ENCODE assay signal across 12 cellular contexts in genomic region chr2:37026050-37026449, GRCh38.
A peak's percentile ranks its signal among the peaks of the same experiment; 100 is the strongest.
DNase-seq lines count a peak whose midpoint lies in the region; TF ChIP-seq lines count a peak whose summit lies in the region.
"Had no signal": no experiment of that assay in that cellular context is flagged by ENCODE, and none has a peak within 500 bp of the region (broad histone marks: within the 10 kb centered on the region; RNA-seq: fewer than 3 reads in every experiment).

No MANE protein-coding gene starts in this region.

- intact Hi-C loops in posterior cingulate gyrus (cut with DNase I) = no loop called here

- peak; percentile 61 for DNase-seq in NCI-H82 (lab: John Stamatoyannopoulos, UW)
- DNase-seq in NCI-H82 treated with DMSO at 0.1 percent for 48 hours (lab: John Stamatoyannopoulos, UW; ENCODE audit: unreplicated experiment) = no peak
- DNase-seq in astrocyte of the spinal cord (ENCODE audit: low read depth, low spot score) = no peak
- DNase-seq in nephron progenitor cell = no peak
- no peak for DNase-seq in posterior cingulate gyrus
- no peak for DNase-seq in SKM-1 (lab: John Stamatoyannopoulos, UW; ENCODE audit: unreplicated experiment)
- no peak for DNase-seq in kidney glomerular epithelial cell (lab: John Stamatoyannopoulos, UW)
- DNase-seq: caudate nucleus; IMR-90; naive thymus-derived CD4-positive, alpha-beta T cell; Peyer's patch had no signal

- H3K79me2 ChIP-seq in Loucy (ENCODE audit: insufficient read depth, low read length) = no peaks in the 10 kb centered on the region

- no peaks in the 10 kb centered on the region for H3K9me3 ChIP-seq in Loucy (ENCODE audit: insufficient read depth, low read depth, low read length)
- H3K9me3 ChIP-seq: Peyer's patch had no signal

- no peaks in the 10 kb centered on the region for H4K20me1 ChIP-seq in Loucy (ENCODE audit: insufficient read depth, low read length, poor library complexity, severe bottlenecking)

- H3K4me1 Mint-ChIP-seq in nephron progenitor cell = peaks cover 22% of the 10 kb centered on the region

- H3K36me3 ChIP-seq in Loucy (ENCODE audit: insufficient read depth, low read length) = peaks cover 30% of the 10 kb centered on the region; the same call in 1 of the 2 replicates

- in situ Hi-C loops in astrocyte of the spinal cord (cut with HindIII; ENCODE audit: low sequenced_read_pairs) = no loop called here

- no peak overlapping the region for H3K4me3 ChIP-seq in Loucy (ENCODE audit: low read length, poor library complexity, severe bottlenecking)
- H3K4me3 ChIP-seq in astrocyte of the spinal cord (ENCODE audit: low read depth, low read length) = no peak overlapping the region
- H3K4me3 ChIP-seq: Peyer's patch had no signal

- H2AFZ ChIP-seq in Loucy (ENCODE audit: low read length) = no peak overlapping the region

- no peak overlapping the region for H3K27ac Mint-ChIP-seq in nephron progenitor cell

- H3K36me3 Mint-ChIP-seq in nephron progenitor cell (ENCODE audit: low read depth) = peaks cover 62% of the 10 kb centered on the region

- H3K27me3 Mint-ChIP-seq in nephron progenitor cell (ENCODE audit: low read depth, poor library complexity) = no peaks in the 10 kb centered on the region
- H3K27me3 Mint-ChIP-seq: naive thymus-derived CD4-positive, alpha-beta T cell had no signal

- H3F3A ChIP-seq in Loucy (ENCODE audit: low read depth) = no peaks in the 10 kb centered on the region

- H3K4me1 ChIP-seq in Loucy (ENCODE audit: insufficient read depth, low read length, poor library complexity, severe bottlenecking) = no peaks in the 10 kb centered on the region
- H3K4me1 ChIP-seq: Peyer's patch had no signal

- no peaks in the 10 kb centered on the region for H3K27me3 ChIP-seq in Loucy (ENCODE audit: insufficient read depth, low read length, poor library complexity, severe bottlenecking)
- H3K27me3 ChIP-seq: Peyer's patch had no signal

- H3K9me3 Mint-ChIP-seq in nephron progenitor cell = no peaks in the 10 kb centered on the region
- H3K9me3 Mint-ChIP-seq: naive thymus-derived CD4-positive, alpha-beta T cell had no signal

- H3K9ac ChIP-seq in Loucy (ENCODE audit: low read depth, low read length, poor library complexity, severe bottlenecking) = no peak overlapping the region

- TF ChIP-seq CTCF in Loucy (conservative IDR thresholded peaks at IDR 0.05; ENCODE audit: low read length) (peak; percentile 48), astrocyte of the spinal cord (IDR thresholded peaks at IDR 0.05; ENCODE audit: low read depth, low read length) (peak; percentile 17), nephron progenitor cell (IDR thresholded peaks at IDR 0.05) (peak; percentile 8)

- no peak overlapping the region for H3K4me2 ChIP-seq in Loucy (ENCODE audit: low read depth, low read length, poor library complexity, severe bottlenecking)

- H3K9me2 ChIP-seq in Loucy (replicated peaks; ENCODE audit: low read depth, low read length) = no peaks in the 10 kb centered on the region

- no peak overlapping the region for H3K4me3 Mint-ChIP-seq in nephron progenitor cell
- H3K4me3 Mint-ChIP-seq: naive thymus-derived CD4-positive, alpha-beta T cell had no signal
